1 cellular context compared by ENCODE assay signal in the genomic region with DNA sequence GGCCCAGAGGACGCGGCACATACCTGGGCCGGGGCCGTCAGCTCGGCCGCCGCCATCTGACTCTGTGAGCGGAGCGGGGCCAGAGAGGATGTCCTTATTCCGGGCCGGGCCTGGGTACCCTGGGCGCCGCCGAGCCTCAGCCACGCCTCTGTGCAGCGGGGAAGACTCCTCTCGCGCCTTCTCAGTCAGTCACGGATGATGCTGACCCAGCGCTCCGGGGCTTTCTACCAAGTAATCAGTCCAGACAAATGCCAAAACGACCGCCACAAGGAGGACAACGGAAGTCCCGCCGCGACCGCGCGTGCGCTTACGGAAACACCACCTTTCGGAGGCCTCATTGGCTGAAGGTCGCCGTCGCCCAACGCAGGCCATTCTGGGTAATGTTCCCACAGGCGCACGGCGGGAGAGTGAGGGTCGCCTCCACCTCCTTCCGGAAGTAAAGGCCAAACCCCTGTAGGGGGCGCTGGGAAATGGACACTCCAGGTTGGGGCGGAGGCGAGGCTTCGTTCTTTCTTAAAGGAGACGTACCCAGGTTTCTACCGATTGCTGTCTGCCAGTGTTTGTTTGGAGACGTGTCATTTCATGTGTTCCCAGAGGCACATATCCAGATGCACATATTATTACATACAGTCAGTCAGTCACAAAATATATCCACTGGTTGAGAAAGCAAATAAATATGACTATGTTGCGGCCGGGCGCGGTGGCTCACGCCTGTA.
TF ChIP-seq lines count a peak whose summit lies in the region.

A gene (minus strand): TSS at position 288 of the 716 bp plus-strand sequence. CDS start 232 bp downstream, at position 56.

TF ChIP-seq in GM12878, 131 proteins besides CTCF, POLR2A, EP300 and RAD21 (continued from another document and continues in another):
- no peak for TF ChIP-seq CEBPB (IDR thresholded peaks at IDR 0.05; ENCODE audit: borderline replicate concordance in 1 of 2, low read depth in 2 of 2, low read length in 2 of 2)
- TF ChIP-seq, protein P1, sequence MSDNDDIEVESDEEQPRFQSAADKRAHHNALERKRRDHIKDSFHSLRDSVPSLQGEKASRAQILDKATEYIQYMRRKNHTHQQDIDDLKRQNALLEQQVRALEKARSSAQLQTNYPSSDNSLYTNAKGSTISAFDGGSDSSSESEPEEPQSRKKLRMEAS (IDR thresholded peaks at IDR 0.05; ENCODE audit: low read depth, low read length), result peak; percentile 51; the same call in 1 of the 2 replicates
- TF ChIP-seq LARP7 (IDR thresholded peaks at IDR 0.05), result no peak
- TF ChIP-seq CHD2 (IDR thresholded peaks at IDR 0.05; ENCODE audit: borderline replicate concordance, low read depth, low read length), result peak; percentile 69
- TF ChIP-seq, protein P2, sequence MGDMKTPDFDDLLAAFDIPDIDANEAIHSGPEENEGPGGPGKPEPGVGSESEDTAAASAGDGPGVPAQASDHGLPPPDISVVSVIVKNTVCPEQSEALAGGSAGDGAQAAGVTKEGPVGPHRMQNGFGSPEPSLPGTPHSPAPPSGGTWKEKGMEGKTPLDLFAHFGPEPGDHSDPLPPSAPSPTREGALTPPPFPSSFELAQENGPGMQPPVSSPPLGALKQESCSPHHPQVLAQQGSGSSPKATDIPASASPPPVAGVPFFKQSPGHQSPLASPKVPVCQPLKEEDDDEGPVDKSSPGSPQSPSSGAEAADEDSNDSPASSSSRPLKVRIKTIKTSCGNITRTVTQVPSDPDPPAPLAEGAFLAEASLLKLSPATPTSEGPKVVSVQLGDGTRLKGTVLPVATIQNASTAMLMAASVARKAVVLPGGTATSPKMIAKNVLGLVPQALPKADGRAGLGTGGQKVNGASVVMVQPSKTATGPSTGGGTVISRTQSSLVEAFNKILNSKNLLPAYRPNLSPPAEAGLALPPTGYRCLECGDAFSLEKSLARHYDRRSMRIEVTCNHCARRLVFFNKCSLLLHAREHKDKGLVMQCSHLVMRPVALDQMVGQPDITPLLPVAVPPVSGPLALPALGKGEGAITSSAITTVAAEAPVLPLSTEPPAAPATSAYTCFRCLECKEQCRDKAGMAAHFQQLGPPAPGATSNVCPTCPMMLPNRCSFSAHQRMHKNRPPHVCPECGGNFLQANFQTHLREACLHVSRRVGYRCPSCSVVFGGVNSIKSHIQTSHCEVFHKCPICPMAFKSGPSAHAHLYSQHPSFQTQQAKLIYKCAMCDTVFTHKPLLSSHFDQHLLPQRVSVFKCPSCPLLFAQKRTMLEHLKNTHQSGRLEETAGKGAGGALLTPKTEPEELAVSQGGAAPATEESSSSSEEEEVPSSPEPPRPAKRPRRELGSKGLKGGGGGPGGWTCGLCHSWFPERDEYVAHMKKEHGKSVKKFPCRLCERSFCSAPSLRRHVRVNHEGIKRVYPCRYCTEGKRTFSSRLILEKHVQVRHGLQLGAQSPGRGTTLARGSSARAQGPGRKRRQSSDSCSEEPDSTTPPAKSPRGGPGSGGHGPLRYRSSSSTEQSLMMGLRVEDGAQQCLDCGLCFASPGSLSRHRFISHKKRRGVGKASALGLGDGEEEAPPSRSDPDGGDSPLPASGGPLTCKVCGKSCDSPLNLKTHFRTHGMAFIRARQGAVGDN (IDR thresholded peaks at IDR 0.05), result no peak
- TF ChIP-seq, protein P3, sequence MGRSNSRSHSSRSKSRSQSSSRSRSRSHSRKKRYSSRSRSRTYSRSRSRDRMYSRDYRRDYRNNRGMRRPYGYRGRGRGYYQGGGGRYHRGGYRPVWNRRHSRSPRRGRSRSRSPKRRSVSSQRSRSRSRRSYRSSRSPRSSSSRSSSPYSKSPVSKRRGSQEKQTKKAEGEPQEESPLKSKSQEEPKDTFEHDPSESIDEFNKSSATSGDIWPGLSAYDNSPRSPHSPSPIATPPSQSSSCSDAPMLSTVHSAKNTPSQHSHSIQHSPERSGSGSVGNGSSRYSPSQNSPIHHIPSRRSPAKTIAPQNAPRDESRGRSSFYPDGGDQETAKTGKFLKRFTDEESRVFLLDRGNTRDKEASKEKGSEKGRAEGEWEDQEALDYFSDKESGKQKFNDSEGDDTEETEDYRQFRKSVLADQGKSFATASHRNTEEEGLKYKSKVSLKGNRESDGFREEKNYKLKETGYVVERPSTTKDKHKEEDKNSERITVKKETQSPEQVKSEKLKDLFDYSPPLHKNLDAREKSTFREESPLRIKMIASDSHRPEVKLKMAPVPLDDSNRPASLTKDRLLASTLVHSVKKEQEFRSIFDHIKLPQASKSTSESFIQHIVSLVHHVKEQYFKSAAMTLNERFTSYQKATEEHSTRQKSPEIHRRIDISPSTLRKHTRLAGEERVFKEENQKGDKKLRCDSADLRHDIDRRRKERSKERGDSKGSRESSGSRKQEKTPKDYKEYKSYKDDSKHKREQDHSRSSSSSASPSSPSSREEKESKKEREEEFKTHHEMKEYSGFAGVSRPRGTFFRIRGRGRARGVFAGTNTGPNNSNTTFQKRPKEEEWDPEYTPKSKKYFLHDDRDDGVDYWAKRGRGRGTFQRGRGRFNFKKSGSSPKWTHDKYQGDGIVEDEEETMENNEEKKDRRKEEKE (IDR thresholded peaks at IDR 0.05), result no peak
- TF ChIP-seq, protein P4, sequence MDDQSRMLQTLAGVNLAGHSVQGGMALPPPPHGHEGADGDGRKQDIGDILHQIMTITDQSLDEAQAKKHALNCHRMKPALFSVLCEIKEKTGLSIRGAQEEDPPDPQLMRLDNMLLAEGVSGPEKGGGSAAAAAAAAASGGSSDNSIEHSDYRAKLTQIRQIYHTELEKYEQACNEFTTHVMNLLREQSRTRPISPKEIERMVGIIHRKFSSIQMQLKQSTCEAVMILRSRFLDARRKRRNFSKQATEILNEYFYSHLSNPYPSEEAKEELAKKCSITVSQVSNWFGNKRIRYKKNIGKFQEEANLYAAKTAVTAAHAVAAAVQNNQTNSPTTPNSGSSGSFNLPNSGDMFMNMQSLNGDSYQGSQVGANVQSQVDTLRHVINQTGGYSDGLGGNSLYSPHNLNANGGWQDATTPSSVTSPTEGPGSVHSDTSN (IDR thresholded peaks at IDR 0.05; ENCODE audit: insufficient replicate concordance, low read depth, low read length), result peak; percentile 31
- no peak for TF ChIP-seq SMARCA5 (IDR thresholded peaks at IDR 0.05)
- TF ChIP-seq SP1 (IDR thresholded peaks at IDR 0.05; ENCODE audit: low read depth, low read length), result peak; percentile 54
- TF ChIP-seq EGR1 (IDR thresholded peaks at IDR 0.05; ENCODE audit: borderline replicate concordance in 1 of 2, low read depth in 2 of 2, low read length in 2 of 2), result no peak
- TF ChIP-seq, protein P5, sequence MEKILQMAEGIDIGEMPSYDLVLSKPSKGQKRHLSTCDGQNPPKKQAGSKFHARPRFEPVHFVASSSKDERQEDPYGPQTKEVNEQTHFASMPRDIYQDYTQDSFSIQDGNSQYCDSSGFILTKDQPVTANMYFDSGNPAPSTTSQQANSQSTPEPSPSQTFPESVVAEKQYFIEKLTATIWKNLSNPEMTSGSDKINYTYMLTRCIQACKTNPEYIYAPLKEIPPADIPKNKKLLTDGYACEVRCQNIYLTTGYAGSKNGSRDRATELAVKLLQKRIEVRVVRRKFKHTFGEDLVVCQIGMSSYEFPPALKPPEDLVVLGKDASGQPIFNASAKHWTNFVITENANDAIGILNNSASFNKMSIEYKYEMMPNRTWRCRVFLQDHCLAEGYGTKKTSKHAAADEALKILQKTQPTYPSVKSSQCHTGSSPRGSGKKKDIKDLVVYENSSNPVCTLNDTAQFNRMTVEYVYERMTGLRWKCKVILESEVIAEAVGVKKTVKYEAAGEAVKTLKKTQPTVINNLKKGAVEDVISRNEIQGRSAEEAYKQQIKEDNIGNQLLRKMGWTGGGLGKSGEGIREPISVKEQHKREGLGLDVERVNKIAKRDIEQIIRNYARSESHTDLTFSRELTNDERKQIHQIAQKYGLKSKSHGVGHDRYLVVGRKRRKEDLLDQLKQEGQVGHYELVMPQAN (conservative IDR thresholded peaks at IDR 0.05), result no peak
- no peak for TF ChIP-seq SMC3 (IDR thresholded peaks at IDR 0.05; ENCODE audit: borderline replicate concordance, low read length)
- TF ChIP-seq, protein P6, sequence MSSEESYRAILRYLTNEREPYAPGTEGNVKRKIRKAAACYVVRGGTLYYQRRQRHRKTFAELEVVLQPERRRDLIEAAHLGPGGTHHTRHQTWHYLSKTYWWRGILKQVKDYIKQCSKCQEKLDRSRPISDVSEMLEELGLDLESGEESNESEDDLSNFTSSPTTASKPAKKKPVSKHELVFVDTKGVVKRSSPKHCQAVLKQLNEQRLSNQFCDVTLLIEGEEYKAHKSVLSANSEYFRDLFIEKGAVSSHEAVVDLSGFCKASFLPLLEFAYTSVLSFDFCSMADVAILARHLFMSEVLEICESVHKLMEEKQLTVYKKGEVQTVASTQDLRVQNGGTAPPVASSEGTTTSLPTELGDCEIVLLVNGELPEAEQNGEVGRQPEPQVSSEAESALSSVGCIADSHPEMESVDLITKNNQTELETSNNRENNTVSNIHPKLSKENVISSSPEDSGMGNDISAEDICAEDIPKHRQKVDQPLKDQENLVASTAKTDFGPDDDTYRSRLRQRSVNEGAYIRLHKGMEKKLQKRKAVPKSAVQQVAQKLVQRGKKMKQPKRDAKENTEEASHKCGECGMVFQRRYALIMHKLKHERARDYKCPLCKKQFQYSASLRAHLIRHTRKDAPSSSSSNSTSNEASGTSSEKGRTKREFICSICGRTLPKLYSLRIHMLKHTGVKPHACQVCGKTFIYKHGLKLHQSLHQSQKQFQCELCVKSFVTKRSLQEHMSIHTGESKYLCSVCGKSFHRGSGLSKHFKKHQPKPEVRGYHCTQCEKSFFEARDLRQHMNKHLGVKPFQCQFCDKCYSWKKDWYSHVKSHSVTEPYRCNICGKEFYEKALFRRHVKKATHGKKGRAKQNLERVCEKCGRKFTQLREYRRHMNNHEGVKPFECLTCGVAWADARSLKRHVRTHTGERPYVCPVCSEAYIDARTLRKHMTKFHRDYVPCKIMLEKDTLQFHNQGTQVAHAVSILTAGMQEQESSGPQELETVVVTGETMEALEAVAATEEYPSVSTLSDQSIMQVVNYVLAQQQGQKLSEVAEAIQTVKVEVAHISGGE (CRISPR knock-in tag; IDR thresholded peaks at IDR 0.05), result no peak
- TF ChIP-seq SMAD1 (IDR thresholded peaks at IDR 0.05; ENCODE audit: low read depth, partially characterized antibody), result no peak
- TF ChIP-seq, protein P7, sequence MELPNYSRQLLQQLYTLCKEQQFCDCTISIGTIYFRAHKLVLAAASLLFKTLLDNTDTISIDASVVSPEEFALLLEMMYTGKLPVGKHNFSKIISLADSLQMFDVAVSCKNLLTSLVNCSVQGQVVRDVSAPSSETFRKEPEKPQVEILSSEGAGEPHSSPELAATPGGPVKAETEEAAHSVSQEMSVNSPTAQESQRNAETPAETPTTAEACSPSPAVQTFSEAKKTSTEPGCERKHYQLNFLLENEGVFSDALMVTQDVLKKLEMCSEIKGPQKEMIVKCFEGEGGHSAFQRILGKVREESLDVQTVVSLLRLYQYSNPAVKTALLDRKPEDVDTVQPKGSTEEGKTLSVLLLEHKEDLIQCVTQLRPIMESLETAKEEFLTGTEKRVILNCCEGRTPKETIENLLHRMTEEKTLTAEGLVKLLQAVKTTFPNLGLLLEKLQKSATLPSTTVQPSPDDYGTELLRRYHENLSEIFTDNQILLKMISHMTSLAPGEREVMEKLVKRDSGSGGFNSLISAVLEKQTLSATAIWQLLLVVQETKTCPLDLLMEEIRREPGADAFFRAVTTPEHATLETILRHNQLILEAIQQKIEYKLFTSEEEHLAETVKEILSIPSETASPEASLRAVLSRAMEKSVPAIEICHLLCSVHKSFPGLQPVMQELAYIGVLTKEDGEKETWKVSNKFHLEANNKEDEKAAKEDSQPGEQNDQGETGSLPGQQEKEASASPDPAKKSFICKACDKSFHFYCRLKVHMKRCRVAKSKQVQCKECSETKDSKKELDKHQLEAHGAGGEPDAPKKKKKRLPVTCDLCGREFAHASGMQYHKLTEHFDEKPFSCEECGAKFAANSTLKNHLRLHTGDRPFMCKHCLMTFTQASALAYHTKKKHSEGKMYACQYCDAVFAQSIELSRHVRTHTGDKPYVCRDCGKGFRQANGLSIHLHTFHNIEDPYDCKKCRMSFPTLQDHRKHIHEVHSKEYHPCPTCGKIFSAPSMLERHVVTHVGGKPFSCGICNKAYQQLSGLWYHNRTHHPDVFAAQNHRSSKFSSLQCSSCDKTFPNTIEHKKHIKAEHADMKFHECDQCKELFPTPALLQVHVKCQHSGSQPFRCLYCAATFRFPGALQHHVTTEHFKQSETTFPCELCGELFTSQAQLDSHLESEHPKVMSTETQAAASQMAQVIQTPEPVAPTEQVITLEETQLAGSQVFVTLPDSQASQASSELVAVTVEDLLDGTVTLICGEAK (IDR thresholded peaks at IDR 0.05; ENCODE audit: borderline replicate concordance), result peak; percentile 82
- TF ChIP-seq, protein P8, sequence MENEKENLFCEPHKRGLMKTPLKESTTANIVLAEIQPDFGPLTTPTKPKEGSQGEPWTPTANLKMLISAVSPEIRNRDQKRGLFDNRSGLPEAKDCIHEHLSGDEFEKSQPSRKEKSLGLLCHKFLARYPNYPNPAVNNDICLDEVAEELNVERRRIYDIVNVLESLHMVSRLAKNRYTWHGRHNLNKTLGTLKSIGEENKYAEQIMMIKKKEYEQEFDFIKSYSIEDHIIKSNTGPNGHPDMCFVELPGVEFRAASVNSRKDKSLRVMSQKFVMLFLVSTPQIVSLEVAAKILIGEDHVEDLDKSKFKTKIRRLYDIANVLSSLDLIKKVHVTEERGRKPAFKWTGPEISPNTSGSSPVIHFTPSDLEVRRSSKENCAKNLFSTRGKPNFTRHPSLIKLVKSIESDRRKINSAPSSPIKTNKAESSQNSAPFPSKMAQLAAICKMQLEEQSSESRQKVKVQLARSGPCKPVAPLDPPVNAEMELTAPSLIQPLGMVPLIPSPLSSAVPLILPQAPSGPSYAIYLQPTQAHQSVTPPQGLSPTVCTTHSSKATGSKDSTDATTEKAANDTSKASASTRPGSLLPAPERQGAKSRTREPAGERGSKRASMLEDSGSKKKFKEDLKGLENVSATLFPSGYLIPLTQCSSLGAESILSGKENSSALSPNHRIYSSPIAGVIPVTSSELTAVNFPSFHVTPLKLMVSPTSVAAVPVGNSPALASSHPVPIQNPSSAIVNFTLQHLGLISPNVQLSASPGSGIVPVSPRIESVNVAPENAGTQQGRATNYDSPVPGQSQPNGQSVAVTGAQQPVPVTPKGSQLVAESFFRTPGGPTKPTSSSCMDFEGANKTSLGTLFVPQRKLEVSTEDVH (IDR thresholded peaks at IDR 0.05; ENCODE audit: low read depth, partially characterized antibody), result peak; percentile 74
- TF ChIP-seq SMAD5 (IDR thresholded peaks at IDR 0.05; ENCODE audit: low read depth), result no peak
- no peak for TF ChIP-seq NR2C1 (IDR thresholded peaks at IDR 0.05)
- no peak for TF ChIP-seq EED (IDR thresholded peaks at IDR 0.05; ENCODE audit: low read depth)
- no peak for TF ChIP-seq PAX5 (IDR thresholded peaks at IDR 0.05; ENCODE audit: borderline replicate concordance, low read depth, low read length)
- no peak for TF ChIP-seq MYC (IDR thresholded peaks at IDR 0.05; ENCODE audit: insufficient read depth, insufficient read length, insufficient replicate concordance, low read length, severe bottlenecking)
- TF ChIP-seq SUZ12 (IDR thresholded peaks at IDR 0.05; ENCODE audit: unreplicated experiment), result no peak
- no peak for TF ChIP-seq RAD51 (IDR thresholded peaks at IDR 0.05)
- no peak for TF ChIP-seq RBBP5 (conservative IDR thresholded peaks at IDR 0.05)
- TF ChIP-seq MXI1 (IDR thresholded peaks at IDR 0.05; ENCODE audit: low read depth, low read length), result no peak
